In the genomic region with DNA sequence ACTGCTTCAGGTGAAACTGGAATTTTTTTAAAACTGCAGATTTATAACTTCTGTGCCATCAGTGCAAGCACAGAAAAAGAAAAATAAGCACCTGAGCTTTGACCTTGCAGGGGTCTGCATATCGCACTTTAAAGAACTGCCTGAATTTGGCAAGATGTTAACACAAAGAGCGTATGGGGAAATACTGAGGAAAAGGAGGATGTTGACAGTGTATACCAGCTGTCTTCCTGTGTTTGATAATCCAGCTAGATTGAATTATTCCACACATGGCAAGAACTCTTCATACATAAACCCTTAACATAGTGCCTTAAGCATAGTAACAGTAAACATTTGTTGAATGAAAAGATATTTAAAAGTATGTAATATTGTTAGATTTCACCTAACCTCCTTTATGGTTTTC, we compare ENCODE assay signal across 26 cellular contexts. TPM values are rescaled to one million over a fixed set of nuclear protein-coding genes. Genes with fewer than 3 reads are reported as not detected.
"Had no signal": no experiment of that assay in that cellular context is flagged by ENCODE, and none has a peak within 500 bp of the region (broad histone marks: within the 10 kb centered on the region; RNA-seq: fewer than 3 reads in every experiment).

No MANE protein-coding gene starts in this region.

- H3K9me3 Mint-ChIP-seq: activated CD4-positive, alpha-beta T cell treated with anti-CD3 and anti-CD28 coated beads, Interleukin-2, amount 10 ng/mL, durations not matched to agents 24 days and 14 days; activated naive CD4-positive, alpha-beta T cell treated with anti-CD3 and anti-CD28 coated beads, Interleukin-2, amount 10 ng/mL, durations not matched to agents 7 days and 5 days; activated naive CD8-positive, alpha-beta T cell treated with anti-CD3 and anti-CD28 coated beads, Interleukin-2, amount 50 U/mL, for 24 hours; activated T-cell treated with anti-CD3 and anti-CD28 coated beads, Interleukin-2, amount 50 U/mL, for 24 hours; brain; T-helper 1 cell treated with Interleukin-12 subunit alpha and Interleukin-12 subunit beta and Interleukin-4 antibody, amounts not matched to agents 30 μg/mL and 1 μg/mL, for 36 hours; T-helper 2 cell treated with Interferon-gamma antibody and Interleukin-4, amounts not matched to agents 5 μg/mL and 100 μg/mL, for 36 hours had no signal

- ATAC-seq: activated CD8-positive, alpha-beta T cell treated with anti-CD3 and anti-CD28 coated beads, Interleukin-2, amount 10 ng/mL, durations not matched to agents 7 days and 5 days; activated naive CD8-positive, alpha-beta T cell treated with anti-CD3 and anti-CD28 coated beads, Interleukin-2, amount 50 U/mL, for 24 hours; Panc1 had no signal

- DNase-seq: activated CD4-positive, alpha-beta T cell treated with anti-CD3 and anti-CD28 coated beads, Interleukin-2, amount 10 ng/mL, durations not matched to agents 24 days and 14 days; activated CD4-positive, alpha-beta T cell treated with anti-CD3 and anti-CD28 coated beads, Interleukin-2, amount 50 U/mL, for 48 hours; activated CD8-positive, alpha-beta T cell treated with anti-CD3 and anti-CD28 coated beads, Interleukin-2, amount 10 ng/mL, durations not matched to agents 7 days and 5 days; activated naive CD4-positive, alpha-beta T cell treated with anti-CD3 and anti-CD28 coated beads, Interleukin-2, amount 10 ng/mL, durations not matched to agents 7 days and 5 days; activated naive CD8-positive, alpha-beta T cell treated with anti-CD3 and anti-CD28 coated beads, Interleukin-2, amount 50 U/mL, for 24 hours; activated T-cell treated with anti-CD3 and anti-CD28 coated beads, Interleukin-2, amount 50 U/mL, for 24 hours; anterior cingulate cortex; central memory CD4-positive, alpha-beta T cell; KG1; MG63; NCI-H1048; NCI-H1105 treated with DMSO at 0.1 percent for 48 hours; NCI-H1436; NCI-H1694; NCI-H1930; NCI-H345; NCI-H524 treated with DMSO at 0.1 percent for 48 hours; SHP77; SJCRH30 had no signal

- H3K4me3 ChIP-seq: MG63, SJCRH30, SK-N-MC had no signal

- H3K27ac ChIP-seq: SJCRH30, SK-N-MC had no signal

- H3K9me3 ChIP-seq: MG63, SJCRH30 had no signal

- H3K4me1 Mint-ChIP-seq: activated naive CD4-positive, alpha-beta T cell treated with anti-CD3 and anti-CD28 coated beads, Interleukin-2, amount 10 ng/mL, durations not matched to agents 7 days and 5 days; brain had no signal

- H3K4me3 Mint-ChIP-seq: activated CD4-positive, alpha-beta T cell treated with anti-CD3 and anti-CD28 coated beads, Interleukin-2, amount 10 ng/mL, durations not matched to agents 24 days and 14 days; activated CD8-positive, alpha-beta T cell treated with anti-CD3 and anti-CD28 coated beads, Interleukin-2, amount 10 ng/mL, durations not matched to agents 7 days and 5 days; activated naive CD4-positive, alpha-beta T cell treated with anti-CD3 and anti-CD28 coated beads, Interleukin-2, amount 10 ng/mL, durations not matched to agents 7 days and 5 days; activated naive CD8-positive, alpha-beta T cell; activated naive CD8-positive, alpha-beta T cell treated with anti-CD3 and anti-CD28 coated beads, Interleukin-2, amount 50 U/mL, for 24 hours; activated T-cell treated with anti-CD3 and anti-CD28 coated beads, Interleukin-2, amount 50 U/mL, for 24 hours; brain; T-helper 1 cell treated with Interleukin-12 subunit alpha and Interleukin-12 subunit beta and Interleukin-4 antibody, amounts not matched to agents 30 μg/mL and 1 μg/mL, for 36 hours; T-helper 2 cell treated with Interferon-gamma antibody and Interleukin-4, amounts not matched to agents 5 μg/mL and 100 μg/mL, for 36 hours had no signal

- H3K4me1 ChIP-seq: SJCRH30 had no signal

- H3K27ac Mint-ChIP-seq: activated CD4-positive, alpha-beta T cell treated with anti-CD3 and anti-CD28 coated beads, Interleukin-2, amount 10 ng/mL, durations not matched to agents 24 days and 14 days; activated naive CD4-positive, alpha-beta T cell treated with anti-CD3 and anti-CD28 coated beads, Interleukin-2, amount 10 ng/mL, durations not matched to agents 7 days and 5 days; activated naive CD8-positive, alpha-beta T cell; brain; T-helper 1 cell treated with Interleukin-12 subunit alpha and Interleukin-12 subunit beta and Interleukin-4 antibody, amounts not matched to agents 30 μg/mL and 1 μg/mL, for 36 hours; T-helper 2 cell treated with Interferon-gamma antibody and Interleukin-4, amounts not matched to agents 5 μg/mL and 100 μg/mL, for 36 hours had no signal

- H3K27me3 Mint-ChIP-seq: activated CD4-positive, alpha-beta T cell treated with anti-CD3 and anti-CD28 coated beads, Interleukin-2, amount 10 ng/mL, durations not matched to agents 24 days and 14 days; activated naive CD4-positive, alpha-beta T cell treated with anti-CD3 and anti-CD28 coated beads, Interleukin-2, amount 10 ng/mL, durations not matched to agents 7 days and 5 days; activated naive CD8-positive, alpha-beta T cell; activated naive CD8-positive, alpha-beta T cell treated with anti-CD3 and anti-CD28 coated beads, Interleukin-2, amount 50 U/mL, for 24 hours; activated T-cell treated with anti-CD3 and anti-CD28 coated beads, Interleukin-2, amount 50 U/mL, for 24 hours; brain had no signal

- H3K27me3 ChIP-seq: MG63, SJCRH30 had no signal

RNA-seq across cellular contexts. Expression of a gene that starts 46.7 kb away (rescaled TPM):
- total RNA-seq: bronchial epithelial cell had no signal
